ENCODE assay signal across 8 cellular contexts in genomic region chr12:32755051-32755653, GRCh38. TPM values are rescaled to one million over a fixed set of nuclear protein-coding genes. Genes with fewer than 3 reads are reported as not detected.
DNase-seq lines count a peak whose midpoint lies in the region; ATAC-seq, FAIRE-seq and TF ChIP-seq lines count a peak whose summit lies in the region.

No MANE protein-coding gene starts in this region.

- peaks cover 22% of the 10 kb centered on the region for H3K4me1 Mint-ChIP-seq in activated T-cell treated with anti-CD3 and anti-CD28 coated beads, Interleukin-2, amount 50 U/mL, for 72 hours (ENCODE audit: low read depth)
- H3K4me1 Mint-ChIP-seq in natural killer cell treated with Interleukin-12 subunit alpha and Interleukin-12 subunit beta and Interleukin-15 and Interleukin-18, amount 100 ng/mL, for 72 hours (ENCODE audit: low read depth in 2 of 2): peaks cover 13 to 15% of the 10 kb centered on the region in 2 donors

- ATAC-seq in GM21390 (IDR thresholded peaks at IDR 0.05; ENCODE audit: unreplicated experiment): peak; percentile 62
- peak; percentile 74 for ATAC-seq in activated T-cell treated with anti-CD3 and anti-CD28 coated beads, Interleukin-2, amount 50 U/mL, for 72 hours (replicated peaks in 1 of 2)
- ATAC-seq in natural killer cell treated with Interleukin-12 subunit alpha and Interleukin-12 subunit beta and Interleukin-15 and Interleukin-18, amount 100 ng/mL, for 72 hours: peak; percentile 79 to 83

- peaks cover 2 to 6% of the 10 kb centered on the region in 2 donors for H3K36me3 Mint-ChIP-seq in activated T-cell treated with anti-CD3 and anti-CD28 coated beads, Interleukin-2, amount 50 U/mL, for 72 hours (ENCODE audit: insufficient read depth in 2 of 2)
- H3K36me3 Mint-ChIP-seq in natural killer cell treated with Interleukin-12 subunit alpha and Interleukin-12 subunit beta and Interleukin-15 and Interleukin-18, amount 100 ng/mL, for 72 hours: peaks cover 6% of the 10 kb centered on the region

- H3K27me3 Mint-ChIP-seq in activated T-cell treated with anti-CD3 and anti-CD28 coated beads, Interleukin-2, amount 50 U/mL, for 72 hours (ENCODE audit: low read depth): no peaks in the 10 kb centered on the region
- peaks cover 2 to 5% of the 10 kb centered on the region in 2 donors for H3K27me3 Mint-ChIP-seq in natural killer cell treated with Interleukin-12 subunit alpha and Interleukin-12 subunit beta and Interleukin-15 and Interleukin-18, amount 100 ng/mL, for 72 hours

- no peak for FAIRE-seq in HTR-8/SVneo (lab: Jason Lieb, UNC)

- peak; percentile 85 for DNase-seq in D341Med (ENCODE audit: low spot score)
- peak; percentile 60 for DNase-seq in HTR-8/SVneo (ENCODE audit: insufficient read length, low spot score)
- peak; percentile 92 for DNase-seq in OCI-M1 (lab: John Stamatoyannopoulos, UW)
- DNase-seq in activated T-cell treated with anti-CD3 and anti-CD28 coated beads, Interleukin-2, amount 50 U/mL, for 72 hours: peak; percentile 83
- peak; percentile 86 for DNase-seq in fibroblast of mammary gland (ENCODE audit: low read depth)
- DNase-seq in natural killer cell treated with Interleukin-12 subunit alpha and Interleukin-12 subunit beta and Interleukin-15 and Interleukin-18, amount 100 ng/mL, for 72 hours (ENCODE audit: low spot score): peak; percentile 83
- peak; percentile 68 for DNase-seq in stimulated activated naive CD4-positive, alpha-beta T cell treated with Interleukin-2 at 50 U/mL for 16 hours (lab: John Stamatoyannopoulos, UW)

- no peaks in the 10 kb centered on the region for H3K9me3 Mint-ChIP-seq in activated T-cell treated with anti-CD3 and anti-CD28 coated beads, Interleukin-2, amount 50 U/mL, for 72 hours
- no peaks in the 10 kb centered on the region for H3K9me3 Mint-ChIP-seq in natural killer cell treated with Interleukin-12 subunit alpha and Interleukin-12 subunit beta and Interleukin-15 and Interleukin-18, amount 100 ng/mL, for 72 hours

- H3K27ac Mint-ChIP-seq in activated T-cell treated with anti-CD3 and anti-CD28 coated beads, Interleukin-2, amount 50 U/mL, for 72 hours: peak overlapping the region; percentile 98
- peak overlapping the region; percentile 88 to 90 for H3K27ac Mint-ChIP-seq in natural killer cell treated with Interleukin-12 subunit alpha and Interleukin-12 subunit beta and Interleukin-15 and Interleukin-18, amount 100 ng/mL, for 72 hours

- H3K4me3 Mint-ChIP-seq in activated T-cell treated with anti-CD3 and anti-CD28 coated beads, Interleukin-2, amount 50 U/mL, for 72 hours: peak overlapping the region; percentile 91 to 98
- H3K4me3 Mint-ChIP-seq in natural killer cell treated with Interleukin-12 subunit alpha and Interleukin-12 subunit beta and Interleukin-15 and Interleukin-18, amount 100 ng/mL, for 72 hours: peak overlapping the region; percentile 98

- peak; percentile 62 for TF ChIP-seq CTCF in fibroblast of mammary gland (conservative IDR thresholded peaks at IDR 0.05; ENCODE audit: control insufficient read depth, insufficient read depth, low read depth, low read length)

- peak overlapping the region; percentile 98 for H3K4me3 ChIP-seq in fibroblast of mammary gland (ENCODE audit: control insufficient read depth, low read depth, low read length)

RNA-seq across cellular contexts. Expression of gene YARS2, which starts 0.5 kb away (rescaled TPM):
- total RNA-seq in activated T-cell treated with anti-CD3 and anti-CD28 coated beads, Interleukin-2, amount 50 U/mL, for 72 hours: 10 to 100 TPM; 14.5 to 25.4 TPM
- total RNA-seq in natural killer cell treated with Interleukin-12 subunit alpha and Interleukin-12 subunit beta and Interleukin-15 and Interleukin-18, amount 100 ng/mL, for 72 hours: 10 to 100 TPM; 21.9 to 23.6 TPM

Comparison
In these comparisons a context has a peak if more than half of its experiments do, and no peak if none do; other contexts are left out.
1. Peak in every context shown above with its lines: DNase-seq, ATAC-seq and H3K4me3 ChIP-seq.